Comparison of ENCODE assay signal across 6 cellular contexts in the genomic region with DNA sequence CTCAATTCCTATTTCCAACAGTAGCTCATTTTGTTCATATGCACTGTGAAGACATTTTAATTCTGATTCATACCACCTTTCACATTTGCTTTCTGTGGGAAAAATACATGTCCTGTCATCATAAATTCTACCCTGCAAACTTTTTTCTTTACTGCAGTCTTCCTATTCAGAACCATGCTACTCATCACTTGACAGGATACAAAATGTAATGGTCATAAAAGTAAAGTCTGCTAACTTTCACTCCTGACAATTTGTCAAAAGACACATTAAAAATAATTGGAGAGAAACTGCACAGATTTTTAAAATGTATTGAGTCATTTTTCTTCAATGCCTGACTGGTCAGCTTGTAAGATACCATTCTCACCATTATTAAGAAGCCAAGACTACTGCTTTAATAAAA.
"Had no signal": no experiment of that assay in that cellular context is flagged by ENCODE, and none has a peak within 500 bp of the region (broad histone marks: within the 10 kb centered on the region; RNA-seq: fewer than 3 reads in every experiment).

No MANE protein-coding gene starts in this region.

- H3K9ac ChIP-seq: GM23248 had no signal

- H3K36me3 ChIP-seq: HAP-1 had no signal

- ATAC-seq: K562 had no signal

- H3K4me1 ChIP-seq: HAP-1 had no signal

- DNase-seq: GM23248, GOT3, H7, IMR-90 had no signal

- H3K9me3 ChIP-seq: HAP-1 had no signal

- H3K27ac ChIP-seq: GM23248 had no signal

- H3K4me3 ChIP-seq: GM23248, HAP-1, K562 had no signal

- H2AFZ ChIP-seq: GM23248 had no signal
